ENCODE assay signal across 11 cellular contexts in the genomic region with DNA sequence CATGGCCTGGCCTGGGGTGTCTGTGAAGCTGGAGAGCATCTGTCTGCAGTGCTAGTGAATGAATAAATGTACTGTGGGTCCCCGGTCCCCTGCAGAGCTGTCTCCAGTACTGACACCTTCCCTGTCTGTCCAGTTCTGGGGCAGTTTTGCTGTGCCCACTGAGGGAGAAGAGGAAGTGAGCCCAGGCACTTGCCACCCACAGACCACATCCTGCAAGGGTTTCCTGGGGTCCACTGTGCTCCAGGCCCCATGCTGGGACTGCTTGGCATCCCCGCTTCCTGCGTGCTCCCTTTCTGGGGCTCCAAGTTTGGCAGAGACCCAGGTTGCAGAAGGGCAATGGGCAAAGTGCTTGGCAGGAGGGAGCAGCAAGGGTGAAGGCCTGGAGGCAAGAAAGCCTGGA. TPM values are rescaled to one million over a fixed set of nuclear protein-coding genes. Genes with fewer than 3 reads are reported as not detected.
A peak's percentile ranks its signal among the peaks of the same experiment; 100 is the strongest.
DNase-seq lines count a peak whose midpoint lies in the region; ATAC-seq lines count a peak whose summit lies in the region.
"Had no signal": no experiment of that assay in that cellular context is flagged by ENCODE, and none has a peak within 500 bp of the region (broad histone marks: within the 10 kb centered on the region; RNA-seq: fewer than 3 reads in every experiment).

No MANE protein-coding gene starts in this region.

- ATAC-seq in activated CD8-positive, alpha-beta memory T cell treated with anti-CD3 and anti-CD28 coated beads, Interleukin-2, amount 10 ng/mL, durations not matched to agents 7 days and 5 days, result no peak
- no peak for ATAC-seq in activated T-helper 17 cell treated with anti-CD3 and anti-CD28 coated beads, Interleukin-2, amount 50 U/mL, for 72 hours (replicated peaks)

- H3K36me3 Mint-ChIP-seq in activated CD8-positive, alpha-beta memory T cell treated with anti-CD3 and anti-CD28 coated beads, Interleukin-2, amount 10 ng/mL, durations not matched to agents 7 days and 5 days, result no peaks in the 10 kb centered on the region
- peaks cover 3% of the 10 kb centered on the region for H3K36me3 Mint-ChIP-seq in activated T-helper 17 cell treated with anti-CD3 and anti-CD28 coated beads, Interleukin-2, amount 50 U/mL, for 72 hours (ENCODE audit: low read depth)

- H3K27ac Mint-ChIP-seq in activated CD8-positive, alpha-beta memory T cell treated with anti-CD3 and anti-CD28 coated beads, Interleukin-2, amount 10 ng/mL, durations not matched to agents 7 days and 5 days, result peak overlapping the region; percentile 54
- H3K27ac Mint-ChIP-seq in activated T-helper 17 cell treated with anti-CD3 and anti-CD28 coated beads, Interleukin-2, amount 50 U/mL, for 72 hours, result peak overlapping the region; percentile 87

- H3K4me1 Mint-ChIP-seq in activated CD8-positive, alpha-beta memory T cell treated with anti-CD3 and anti-CD28 coated beads, Interleukin-2, amount 10 ng/mL, durations not matched to agents 7 days and 5 days, result peaks cover 22% of the 10 kb centered on the region
- peaks cover 10% of the 10 kb centered on the region for H3K4me1 Mint-ChIP-seq in activated T-helper 17 cell treated with anti-CD3 and anti-CD28 coated beads, Interleukin-2, amount 50 U/mL, for 72 hours

- H3K9me3 Mint-ChIP-seq in activated CD8-positive, alpha-beta memory T cell treated with anti-CD3 and anti-CD28 coated beads, Interleukin-2, amount 10 ng/mL, durations not matched to agents 7 days and 5 days (ENCODE audit: low read depth), result no peaks in the 10 kb centered on the region
- no peaks in the 10 kb centered on the region for H3K9me3 Mint-ChIP-seq in activated T-helper 17 cell treated with anti-CD3 and anti-CD28 coated beads, Interleukin-2, amount 50 U/mL, for 72 hours

- peak; percentile 54 for DNase-seq in activated CD8-positive, alpha-beta memory T cell treated with anti-CD3 and anti-CD28 coated beads, Interleukin-2, amount 10 ng/mL, durations not matched to agents 7 days and 5 days
- no peak for DNase-seq in activated CD8-positive, alpha-beta memory T cell treated with anti-CD3 and anti-CD28 coated beads, Interleukin-2, amount 50 U/mL, for 4 hours
- DNase-seq in Kasumi-1 (lab: John Stamatoyannopoulos, UW) (peak; percentile 47 to 58), pons (ENCODE audit: low spot score) (peak; percentile 52), midbrain (lab: John Stamatoyannopoulos, UW) (no peak)
- DNase-seq in effector CD4-positive, alpha-beta T cell, result no peak
- DNase-seq in stimulated activated naive CD4-positive, alpha-beta T cell (lab: John Stamatoyannopoulos, UW), result no peak
- DNase-seq: ACHN; activated CD4-positive, alpha-beta T cell treated with anti-CD3 and anti-CD28 coated beads, Interleukin-2, amount 50 U/mL, for 1 hour; NCI-H2081 treated with DMSO at 0.1 percent for 48 hours had no signal

- CTCF ChIA-PET in activated CD8-positive, alpha-beta memory T cell treated with anti-CD3 and anti-CD28 coated beads, Interleukin-2, amount 10 ng/mL, durations not matched to agents 7 days and 5 days (lab: Charles Lee), result no interaction called here

- H3K27me3 Mint-ChIP-seq in activated CD8-positive, alpha-beta memory T cell treated with anti-CD3 and anti-CD28 coated beads, Interleukin-2, amount 10 ng/mL, durations not matched to agents 7 days and 5 days, result peaks cover 3% of the 10 kb centered on the region
- no peaks in the 10 kb centered on the region for H3K27me3 Mint-ChIP-seq in activated T-helper 17 cell treated with anti-CD3 and anti-CD28 coated beads, Interleukin-2, amount 50 U/mL, for 72 hours

- no peak overlapping the region for H3K4me3 Mint-ChIP-seq in activated CD8-positive, alpha-beta memory T cell treated with anti-CD3 and anti-CD28 coated beads, Interleukin-2, amount 10 ng/mL, durations not matched to agents 7 days and 5 days
- H3K4me3 Mint-ChIP-seq in activated T-helper 17 cell treated with anti-CD3 and anti-CD28 coated beads, Interleukin-2, amount 50 U/mL, for 72 hours, result no peak overlapping the region

RNA-seq across cellular contexts. Expression of a gene that starts 4.9 kb away (rescaled TPM):
- total RNA-seq in activated CD8-positive, alpha-beta memory T cell treated with anti-CD3 and anti-CD28 coated beads, Interleukin-2, amount 10 ng/mL, durations not matched to agents 7 days and 5 days, result 10 to 100 TPM; 55.3 to 64.6 TPM
- total RNA-seq in activated T-helper 17 cell treated with anti-CD3 and anti-CD28 coated beads, Interleukin-2, amount 50 U/mL, for 72 hours, result 100 to 1,000 TPM in 1 of 2 donors, 10 to 100 TPM in 1; 80.1 to 219 TPM

Comparison
In these comparisons a context has a peak if more than half of its experiments do, and no peak if none do; other contexts are left out.
1. DNase-seq: peak in activated CD8-positive, alpha-beta memory T cell treated with anti-CD3 and anti-CD28 coated beads, Interleukin-2, amount 10 ng/mL, durations not matched to agents 7 days and 5 days (single experiment), Kasumi-1 (2 of 2) and pons (single experiment); none in activated CD8-positive, alpha-beta memory T cell treated with anti-CD3 and anti-CD28 coated beads, Interleukin-2, amount 50 U/mL, for 4 hours (single experiment), midbrain (single experiment), effector CD4-positive, alpha-beta T cell (single experiment) and stimulated activated naive CD4-positive, alpha-beta T cell (0 of 6).